In genomic region chr7:51141451-51141971, GRCh38 we compare ENCODE assay signal across 9 cellular contexts.
DNase-seq lines count a peak whose midpoint lies in the region; ATAC-seq, FAIRE-seq and TF ChIP-seq lines count a peak whose summit lies in the region.
"Had no signal": no experiment of that assay in that cellular context is flagged by ENCODE, and none has a peak within 500 bp of the region (broad histone marks: within the 10 kb centered on the region; RNA-seq: fewer than 3 reads in every experiment).

No MANE protein-coding gene starts in this region.

- TF ChIP-seq CTCF in mammary epithelial cell (conservative IDR thresholded peaks at IDR 0.05 in 1 of 2, IDR thresholded peaks at IDR 0.05 in 1 of 2; ENCODE audit: extremely low read depth in 1 of 2, insufficient read depth in 1 of 2, low read depth in 1 of 2, low read length in 2 of 2) = peak; percentile 63 to 75

- no peak overlapping the region for H3K4me2 ChIP-seq in mammary epithelial cell (ENCODE audit: insufficient read depth, low read depth, low read length)

- dilution Hi-C loops in mammary epithelial cell (cut with HindIII; ENCODE audit: low sequenced_read_pairs) = no loop called here

- no peak overlapping the region for H3K27ac ChIP-seq in mammary epithelial cell (ENCODE audit: insufficient read depth, low read depth, low read length)

- H3K4me3 ChIP-seq in mammary epithelial cell (replicated peaks in 1 of 3; ENCODE audit: insufficient read depth in 1 of 3, low read depth in 2 of 3, low read length in 3 of 3) = no peak overlapping the region

- 2% methylated on average over 4 of the region's 4 CpGs for WGBS in mammary epithelial cell (ENCODE audit: low coverage, missing lambda C conversion rate)

- no peaks in the 10 kb centered on the region for H4K20me1 ChIP-seq in mammary epithelial cell (ENCODE audit: insufficient read depth, low read length)

- peaks cover 36% of the 10 kb centered on the region for H3K4me1 ChIP-seq in mammary epithelial cell (ENCODE audit: insufficient read depth, low read length)

- peak; percentile 47 for ATAC-seq in left lobe of liver
- no peak for ATAC-seq in GM18861 (IDR thresholded peaks at IDR 0.05; ENCODE audit: unreplicated experiment)

- no peaks in the 10 kb centered on the region for H3K27me3 ChIP-seq in mammary epithelial cell (ENCODE audit: insufficient read depth, low read length)

- peak in 2 of 3 experiments; percentile 9 to 34 for DNase-seq in NCI-H1417 (lab: John Stamatoyannopoulos, UW)
- no peak for DNase-seq in NCI-H1417 treated with DMSO at 0.1 percent for 48 hours (lab: John Stamatoyannopoulos, UW)
- DNase-seq in NCI-H1694 (lab: John Stamatoyannopoulos, UW) = peak; percentile 60
- peak; percentile 48 for DNase-seq in mammary epithelial cell
- DNase-seq in left lobe of liver (ENCODE audit: low spot score) = no peak
- no peak for DNase-seq in HTR-8/SVneo (ENCODE audit: insufficient read length, low spot score)
- DNase-seq in activated effector memory CD4-positive, alpha-beta T cell treated with Interleukin-2 at 50 U/mL for 16 hours = no peak
- DNase-seq: activated B cell treated with CpG ODN at 0.5 μM for 24 hours had no signal

- FAIRE-seq in HTR-8/SVneo (lab: Jason Lieb, UNC) = no peak

- in situ Hi-C loops in mammary epithelial cell (cut with MboI; ENCODE audit: low sequenced_read_pairs in 2 of 2) = loop anchor here (10.0 to 25.0 kb wide), 3 partner anchors 454 to 679 kb away; partner anchors contain the start of gene FIGNL1 (in 1 of the 2)

- intact Hi-C loops in mammary epithelial cell (cut with micrococcal nuclease) = loop anchor here (1.0 to 10.0 kb wide), 8 partner anchors 62 to 934 kb away; partner anchors contain the start of gene GRB10

- no TSS peak for BruUV-seq in mammary epithelial cell (replicated peaks; lab: Mats Ljungman, UMichigan)

- no peaks in the 10 kb centered on the region for H3K79me2 ChIP-seq in mammary epithelial cell (ENCODE audit: insufficient read depth, low read length)

- peaks cover 4% of the 10 kb centered on the region for H3K9me3 ChIP-seq in mammary epithelial cell (replicated peaks; ENCODE audit: insufficient read depth, low read length)

- H3K36me3 ChIP-seq in mammary epithelial cell (ENCODE audit: insufficient read depth, low read length) = no peaks in the 10 kb centered on the region

- H3K9ac ChIP-seq in mammary epithelial cell (ENCODE audit: insufficient read depth, low read length) = no peak overlapping the region

- CTCF ChIA-PET in mammary epithelial cell (lab: Charles Lee; ENCODE audit: low non-redundant PET) = interaction anchor here (0.7 to 1.0 kb wide), 4 partner anchors 12 to 108 kb away, joined by 3 to 22 read pairs (median 4); no protein-coding TSS in a partner anchor

- H2AFZ ChIP-seq in mammary epithelial cell (ENCODE audit: low read depth, low read length) = no peak overlapping the region

Comparison
In these comparisons a context has a peak if more than half of its experiments do, and no peak if none do; other contexts are left out.
1. DNase-seq: peak in NCI-H1417 (2 of 3), NCI-H1694 (single experiment) and mammary epithelial cell (single experiment); none in NCI-H1417 treated with DMSO at 0.1 percent for 48 hours (single experiment), left lobe of liver (single experiment), HTR-8/SVneo (single experiment) and activated effector memory CD4-positive, alpha-beta T cell treated with Interleukin-2 at 50 U/mL for 16 hours (single experiment).